Comparison of ENCODE assay signal across 1 cellular context in the genomic region with DNA sequence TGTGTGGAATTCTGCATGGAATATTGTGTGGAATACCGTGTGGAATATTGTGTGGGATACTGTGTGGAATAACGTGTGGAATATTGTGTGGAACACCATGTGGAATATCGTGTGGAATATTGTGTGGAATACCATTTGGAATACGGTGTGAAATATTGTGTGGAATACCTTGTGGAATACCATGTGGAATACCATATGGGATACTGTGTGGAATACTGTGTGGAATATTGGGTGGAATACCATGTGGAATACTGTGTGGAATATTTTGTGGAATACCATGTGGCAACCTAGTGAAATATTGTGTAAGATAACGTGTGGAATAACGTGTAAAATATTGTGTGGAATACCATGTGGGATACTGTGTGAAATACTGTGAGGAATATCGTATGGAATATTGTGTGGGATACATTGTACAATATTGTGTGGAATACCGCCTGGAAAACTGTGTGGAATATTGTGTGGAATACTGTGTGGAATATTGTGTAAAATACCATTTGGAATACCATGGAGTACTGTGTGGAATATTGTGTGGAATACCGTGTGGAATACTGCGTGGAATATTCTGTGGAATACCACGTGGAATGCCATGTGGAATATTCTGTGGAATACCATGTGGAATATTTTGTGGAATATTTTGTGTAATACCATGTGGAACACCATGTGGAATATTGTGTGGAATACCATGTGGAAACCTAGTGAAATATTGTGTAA.
TF ChIP-seq lines count a peak whose summit lies in the region.

No MANE protein-coding gene starts in this region.

TF ChIP-seq in HepG2, 621 proteins besides CTCF, POLR2A, EP300 and RAD21 (continued from another document):
- no peak for TF ChIP-seq MLXIP (CRISPR knock-in tag; IDR thresholded peaks at IDR 0.05; ENCODE audit: borderline replicate concordance)
- no peak for TF ChIP-seq ZNF850 (CRISPR knock-in tag; conservative IDR thresholded peaks at IDR 0.05)
- no peak for TF ChIP-seq ZBTB3 (CRISPR knock-in tag; IDR thresholded peaks at IDR 0.05; ENCODE audit: borderline replicate concordance, low read depth)
- TF ChIP-seq ZNF552 (CRISPR knock-in tag; IDR thresholded peaks at IDR 0.05; ENCODE audit: borderline replicate concordance): no peak
